In the genomic region with DNA sequence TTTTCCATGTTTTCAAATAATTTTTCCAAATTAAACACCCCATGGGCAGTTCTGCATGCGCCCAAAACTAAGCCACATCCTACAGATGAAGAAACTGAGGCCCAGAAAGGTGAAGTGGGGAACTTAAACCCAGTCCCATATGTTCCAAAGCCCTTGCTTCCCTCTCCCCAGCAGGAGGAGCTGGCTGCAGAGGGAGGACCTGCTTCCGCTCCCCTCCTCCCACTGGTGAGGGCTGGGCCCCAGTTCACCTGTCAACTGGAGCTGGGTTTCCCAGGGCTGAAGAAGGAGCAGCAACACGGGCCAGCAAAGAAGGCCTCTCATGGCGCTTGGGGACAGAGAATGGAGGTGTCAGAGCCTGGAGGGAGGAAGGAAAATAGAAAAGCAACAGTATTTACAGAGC, we compare ENCODE assay signal across 21 cellular contexts. TPM values are rescaled to one million over a fixed set of nuclear protein-coding genes. Genes with fewer than 3 reads are reported as not detected.
DNase-seq lines count a peak whose midpoint lies in the region; ATAC-seq, FAIRE-seq and TF ChIP-seq lines count a peak whose summit lies in the region.
"Had no signal": no experiment of that assay in that cellular context is flagged by ENCODE, and none has a peak within 500 bp of the region (broad histone marks: within the 10 kb centered on the region; RNA-seq: fewer than 3 reads in every experiment).

No MANE protein-coding gene starts in this region.

- H3K27me3 ChIP-seq in AG04450 (ENCODE audit: control insufficient read depth, insufficient read depth, low read length) (peaks cover 32% of the 10 kb centered on the region), H7 (ENCODE audit: control insufficient read depth, insufficient read depth, low read length) (peaks cover 3% of the 10 kb centered on the region; the same call in 1 of the 2 replicates), K562 (ENCODE audit: control insufficient read depth in 2 of 2, insufficient read depth in 2 of 2, low read length in 2 of 2) (peaks cover 0 to 53% of the 10 kb centered on the region in 2 experiments; a peak in 3 of 5 replicates), foreskin keratinocyte (peaks cover 28% of the 10 kb centered on the region)

- H3K9me1 ChIP-seq in K562 (ENCODE audit: control insufficient read depth, insufficient read depth, low read length): no peaks in the 10 kb centered on the region

- H3K4me1 ChIP-seq in K562 (replicated peaks in 1 of 2; ENCODE audit: control insufficient read depth in 2 of 2, insufficient read depth in 2 of 2, low read length in 2 of 2) (peaks cover 4 to 25% of the 10 kb centered on the region in 2 experiments; a peak in 3 of 5 replicates), foreskin keratinocyte (no peaks in the 10 kb centered on the region)

- H3K79me2 ChIP-seq in K562 (ENCODE audit: control insufficient read depth, insufficient read depth, low read length): no peaks in the 10 kb centered on the region

- in situ Hi-C loops in K562 (cut with MboI): no loop called here

- H3K4me3 ChIP-seq in AG04450 (ENCODE audit: low read depth, low read length): no peak overlapping the region
- no peak overlapping the region for H3K4me3 ChIP-seq in H7 (ENCODE audit: insufficient read depth, low read depth, low read length)
- H3K4me3 ChIP-seq in K562: no peak overlapping the region
- H3K4me3 ChIP-seq: GM12878 had no signal

- TF ChIP-seq POLR2A in K562 (conservative IDR thresholded peaks at IDR 0.05): no peak

- H3K36me3 ChIP-seq in H7 (replicated peaks; ENCODE audit: control insufficient read depth, insufficient read depth, low read length) (no peaks in the 10 kb centered on the region), K562 (ENCODE audit: control insufficient read depth, insufficient read depth, low read length) (no peaks in the 10 kb centered on the region)

- intact Hi-C loops in K562 (cut with micrococcal nuclease): no loop called here

- TF ChIP-seq CTCF in AG04450 (IDR thresholded peaks at IDR 0.05; ENCODE audit: low read depth, low read length) (peak; percentile 17; the same call in 1 of the 2 replicates), K562 (IDR thresholded peaks at IDR 0.05 in 2 of 3, conservative IDR thresholded peaks at IDR 0.05 in 1 of 3; ENCODE audit: insufficient read depth in 2 of 3, low read depth in 1 of 3, low read length in 3 of 3) (peak in 2 of 3 experiments; percentile 15 to 25; a peak in 2 of 6 replicates), foreskin keratinocyte (conservative IDR thresholded peaks at IDR 0.05) (peak; percentile 29), omental fat pad (IDR thresholded peaks at IDR 0.05) (no peak)

- ATAC-seq in K562 (peak; percentile 31; the same call in 1 of the 3 replicates), foreskin keratinocyte (no peak), GM21447 (IDR thresholded peaks at IDR 0.05; ENCODE audit: unreplicated experiment) (no peak), omental fat pad (ENCODE audit: low FRiP score) (no peak)
- ATAC-seq: GM12878 had no signal

- DNase-seq in AG04450 (ENCODE audit: low read depth, low spot score): no peak
- DNase-seq in H7: peak; percentile 75
- DNase-seq in K562 (ENCODE audit: extremely low read depth in 1 of 4, low spot score in 3 of 4): no peak
- no peak for DNase-seq in foreskin keratinocyte
- DNase-seq in HEK293T (ENCODE audit: extremely low spot score): no peak
- no peak for DNase-seq in amniotic stem cell (lab: John Stamatoyannopoulos, UW)
- DNase-seq in omental fat pad (ENCODE audit: low spot score): no peak
- DNase-seq: COR-L47, GOT3, Karpas-422, MM.1S, NCI-H1092 treated with DMSO at 0.1 percent for 48 hours, NCI-H1694, NCI-H748 treated with DMSO at 0.1 percent for 48 hours, OCI-M1 had no signal

- 0% methylated on average over 4 of the region's 4 CpGs for WGBS in K562 (ENCODE audit: insufficient coverage, low coverage, missing lambda C conversion rate)

- H3K27ac ChIP-seq in AG04450 (ENCODE audit: low read depth, low read length) (no peak overlapping the region), K562 (ENCODE audit: extremely low read depth, low read depth, low read length) (no peak overlapping the region), foreskin keratinocyte (no peak overlapping the region)
- H3K27ac ChIP-seq: RWPE1 had no signal

- POLR2A ChIA-PET in AG04450 (lab: Yijun Ruan, JAX): no interaction called here
- POLR2A ChIA-PET in K562 (lab: Yijun Ruan, JAX): interaction anchor here (0.9 kb wide), 1 partner anchor 466 kb away, joined by 3 read pairs; no protein-coding TSS in a partner anchor
- POLR2A ChIA-PET in HEK293T (lab: Yijun Ruan, JAX): no interaction called here

- CTCF ChIA-PET in AG04450 (lab: Charles Lee): interaction anchor here (0.6 to 6.6 kb wide), 5 partner anchors 12 to 466 kb away, joined by 4 to 96 read pairs (median 5); no protein-coding TSS in a partner anchor
- CTCF ChIA-PET in K562 (lab: Yijun Ruan, JAX; ENCODE audit: low intra/inter-chr PET ratio): interaction anchor here (2.6 kb wide), 1 partner anchor 466 kb away, joined by 12 read pairs; no protein-coding TSS in a partner anchor
- CTCF ChIA-PET in HEK293T (lab: Yijun Ruan, JAX): interaction anchor here (0.8 to 1.1 kb wide), 3 partner anchors 11 to 15 kb away, joined by 3 to 4 read pairs (median 3); no protein-coding TSS in a partner anchor

- no peak overlapping the region for H3K9ac ChIP-seq in K562 (ENCODE audit: insufficient read depth in 1 of 2, low read depth in 2 of 2, low read length in 2 of 2)

- FAIRE-seq in K562 (lab: Jason Lieb, UNC): no peak
- FAIRE-seq: A204.1, GM12878, GM18507 had no signal

- no peak for TF ChIP-seq EP300 in K562 (IDR thresholded peaks at IDR 0.05; ENCODE audit: low read length)

- H3K4me2 ChIP-seq in K562 (ENCODE audit: insufficient read depth, low read length): no peak overlapping the region

- no TSS peak for BruUV-seq in K562 (replicated peaks; lab: Mats Ljungman, UMichigan)

- peaks cover 4% of the 10 kb centered on the region; the same call in 1 of the 2 replicates for H3K9me3 ChIP-seq in AG04450 (ENCODE audit: control insufficient read depth, insufficient read depth, low read length)
- no peaks in the 10 kb centered on the region for H3K9me3 ChIP-seq in K562 (replicated peaks; ENCODE audit: control insufficient read depth, insufficient read depth, low read depth, low read length)

- H2AFZ ChIP-seq in K562 (ENCODE audit: low read depth, low read length): no peak overlapping the region

- H4K20me1 ChIP-seq in K562 (replicated peaks; ENCODE audit: control insufficient read depth, insufficient read depth, low read length): no peaks in the 10 kb centered on the region; the same call in none of the 2 replicates

- TF ChIP-seq RAD21 in K562 (CRISPR knock-in tag; conservative IDR thresholded peaks at IDR 0.05 in 1 of 2, IDR thresholded peaks at IDR 0.05 in 1 of 2): no peak

RNA-seq across cellular contexts. Expression of gene RBPJL, which starts 1.4 kb away (rescaled TPM):
- polyA plus RNA-seq in AG04450 (2011; rRNA removed) (not detected in 2 replicates), K562 (2011; rRNA removed) (not detected in 2 replicates), K562 (2014; fragmentation: Illumina TruSeq; extraction: Trizol) (not detected in 2 replicates), K562 (2014; fragmentation: Nextera tagmentation; extraction: Ambion mirVana) (not detected), K562 (2014; rRNA removed) (not detected in 2 replicates), foreskin keratinocyte (not detected in 2 replicates)
- polyA minus RNA-seq in AG04450 (2011; rRNA and poly(A)+ RNA removed): not detected in 2 replicates
- total RNA-seq in H7 (2014; rRNA removed; shearing (Covaris generic)): not detected in 2 replicates
- not detected in 2 replicates for total RNA-seq in K562 (2011; cell fraction: chromatin; rRNA removed; ENCODE audit: low replicate concordance)
- not detected in 2 replicates for total RNA-seq in K562 (2011; cell fraction: nucleolus; rRNA removed)
- total RNA-seq in K562 (2011; cell fraction: nucleoplasm; rRNA removed): not detected in 2 replicates
- total RNA-seq in K562 (2014; rRNA removed) (not detected in 2 replicates), K562 (2014; rRNA removed; fragmentation: Illumina TruSeq; extraction: Trizol) (not detected in 2 replicates), K562 (2015; rRNA removed; fragmentation: Illumina TruSeq; extraction: Trizol) (not detected in 2 replicates), K562 (2021) (not detected in 2 replicates), foreskin keratinocyte (not detected in 2 replicates), omental fat pad (not detected)
- not detected in 2 replicates for polyA plus RNA-seq in K562 (2011; cell fraction: cytosol; rRNA removed)
- polyA plus RNA-seq in K562 (2011; cell fraction: nucleus; rRNA removed): not detected in 2 replicates
- not detected in 2 replicates for polyA plus RNA-seq in K562 (2012)
- not detected in 2 replicates for polyA minus RNA-seq in K562 (2011; rRNA and poly(A)+ RNA removed)
- not detected in 2 replicates for polyA minus RNA-seq in K562 (2011; cell fraction: cytosol; rRNA and poly(A)+ RNA removed)
- not detected in 2 replicates for polyA minus RNA-seq in K562 (2011; cell fraction: nucleus; rRNA and poly(A)+ RNA removed)
- polyA plus RNA-seq: CD14-positive monocyte, GM12878 had no signal

RNA-seq across cellular contexts. Expression of gene MATN4, which starts 2.8 kb away (rescaled TPM):
- polyA plus RNA-seq in AG04450 (2011; rRNA removed): 0.04 TPM in 1 of 2 replicates, not detected in the other
- not detected in 2 replicates for polyA minus RNA-seq in AG04450 (2011; rRNA and poly(A)+ RNA removed)
- 0.14 and 0.67 TPM in 2 replicates for total RNA-seq in H7 (2014; rRNA removed; shearing (Covaris generic))
- total RNA-seq in K562 (2011; cell fraction: chromatin; rRNA removed; ENCODE audit: low replicate concordance): not detected in 2 replicates
- not detected in 2 replicates for total RNA-seq in K562 (2011; cell fraction: nucleolus; rRNA removed)
- not detected in 2 replicates for total RNA-seq in K562 (2011; cell fraction: nucleoplasm; rRNA removed)
- 0.09 and 0.24 TPM in 2 replicates for total RNA-seq in K562 (2014; rRNA removed)
- not detected in 2 replicates for total RNA-seq in K562 (2014; rRNA removed; fragmentation: Illumina TruSeq; extraction: Trizol)
- not detected in 2 replicates for total RNA-seq in K562 (2015; rRNA removed; fragmentation: Illumina TruSeq; extraction: Trizol)
- total RNA-seq in K562 (2021): 0.13 TPM in 1 of 2 replicates, not detected in the other
- polyA plus RNA-seq in K562 (2011; rRNA removed): not detected in 2 replicates
- 0.15 TPM in 1 of 2 replicates, not detected in the other for polyA plus RNA-seq in K562 (2011; cell fraction: cytosol; rRNA removed)
- polyA plus RNA-seq in K562 (2011; cell fraction: nucleus; rRNA removed): 0.08 TPM in 1 of 2 replicates, not detected in the other
- 0.04 TPM in 1 of 2 replicates, not detected in the other for polyA plus RNA-seq in K562 (2012)
- polyA plus RNA-seq in K562 (2014; fragmentation: Illumina TruSeq; extraction: Trizol): not detected in 2 replicates
- not detected for polyA plus RNA-seq in K562 (2014; fragmentation: Nextera tagmentation; extraction: Ambion mirVana)
- 0.20 TPM in 1 of 2 replicates, not detected in the other for polyA plus RNA-seq in K562 (2014; rRNA removed)
- polyA minus RNA-seq in K562 (2011; rRNA and poly(A)+ RNA removed): not detected in 2 replicates
- polyA minus RNA-seq in K562 (2011; cell fraction: cytosol; rRNA and poly(A)+ RNA removed): not detected in 2 replicates
- polyA minus RNA-seq in K562 (2011; cell fraction: nucleus; rRNA and poly(A)+ RNA removed): not detected in 2 replicates
- 0.10 TPM in 1 of 2 replicates, not detected in the other for total RNA-seq in foreskin keratinocyte
- 0.02 and 0.06 TPM in 2 replicates for polyA plus RNA-seq in foreskin keratinocyte
- total RNA-seq in omental fat pad: under 1 TPM in 2 of 4 donors, not detected in 2; 0.19 to 0.24 TPM
- total RNA-seq: GM12878 had no signal
- polyA plus RNA-seq: CD14-positive monocyte had no signal

RNA-seq across cellular contexts. Expression of gene SDC4, which starts 43.0 kb away (rescaled TPM):
- 177 and 204 TPM in 2 replicates for polyA plus RNA-seq in AG04450 (2011; rRNA removed)
- polyA minus RNA-seq in AG04450 (2011; rRNA and poly(A)+ RNA removed): 280 and 309 TPM in 2 replicates
- total RNA-seq in H7 (2014; rRNA removed; shearing (Covaris generic)): 47.3 and 56.1 TPM in 2 replicates
- 3.6 and 8.4 TPM in 2 replicates for total RNA-seq in K562 (2011; cell fraction: chromatin; rRNA removed; ENCODE audit: low replicate concordance)
- total RNA-seq in K562 (2011; cell fraction: nucleolus; rRNA removed): 8.3 and 10.0 TPM in 2 replicates
- total RNA-seq in K562 (2011; cell fraction: nucleoplasm; rRNA removed): 9.6 and 14.5 TPM in 2 replicates
- 6.0 and 6.9 TPM in 2 replicates for total RNA-seq in K562 (2014; rRNA removed)
- 6.3 and 7.5 TPM in 2 replicates for total RNA-seq in K562 (2014; rRNA removed; fragmentation: Illumina TruSeq; extraction: Trizol)
- total RNA-seq in K562 (2015; rRNA removed; fragmentation: Illumina TruSeq; extraction: Trizol): 8.9 and 9.7 TPM in 2 replicates
- total RNA-seq in K562 (2021): 8.7 and 10.7 TPM in 2 replicates
- 4.7 and 5.3 TPM in 2 replicates for polyA plus RNA-seq in K562 (2011; rRNA removed)
- 3.7 and 4.4 TPM in 2 replicates for polyA plus RNA-seq in K562 (2011; cell fraction: cytosol; rRNA removed)
- polyA plus RNA-seq in K562 (2011; cell fraction: nucleus; rRNA removed): 2.4 and 3.4 TPM in 2 replicates
- polyA plus RNA-seq in K562 (2012): 9.2 and 11.6 TPM in 2 replicates
- polyA plus RNA-seq in K562 (2014; fragmentation: Illumina TruSeq; extraction: Trizol): 7.8 and 8.4 TPM in 2 replicates
- 1 to 10 TPM; 2.1 to 4.2 TPM for polyA plus RNA-seq in K562 (2014; fragmentation: Nextera tagmentation; extraction: Ambion mirVana)
- polyA plus RNA-seq in K562 (2014; rRNA removed): 6.4 and 6.7 TPM in 2 replicates
- 9.0 and 9.1 TPM in 2 replicates for polyA minus RNA-seq in K562 (2011; rRNA and poly(A)+ RNA removed)
- polyA minus RNA-seq in K562 (2011; cell fraction: cytosol; rRNA and poly(A)+ RNA removed): 6.7 and 7.5 TPM in 2 replicates
- 1.2 and 1.7 TPM in 2 replicates for polyA minus RNA-seq in K562 (2011; cell fraction: nucleus; rRNA and poly(A)+ RNA removed)
- total RNA-seq in foreskin keratinocyte: 169 and 187 TPM in 2 replicates
- 136 and 143 TPM in 2 replicates for polyA plus RNA-seq in foreskin keratinocyte
- total RNA-seq in omental fat pad: 100 to 1,000 TPM in 2 of 4 donors, 10 to 100 TPM in 2; 31.4 to 279 (median 103) TPM

RNA-seq across cellular contexts. Expression of gene SLPI, which starts 50.9 kb away (rescaled TPM):
- polyA plus RNA-seq in AG04450 (2011; rRNA removed) (not detected in 2 replicates), K562 (2011; rRNA removed) (not detected in 2 replicates), K562 (2014; fragmentation: Illumina TruSeq; extraction: Trizol) (not detected in 2 replicates), K562 (2014; fragmentation: Nextera tagmentation; extraction: Ambion mirVana) (not detected), K562 (2014; rRNA removed) (not detected in 2 replicates), foreskin keratinocyte (7.4 and 13.8 TPM in 2 replicates)
- not detected in 2 replicates for polyA minus RNA-seq in AG04450 (2011; rRNA and poly(A)+ RNA removed)
- total RNA-seq in H7 (2014; rRNA removed; shearing (Covaris generic)): not detected in 2 replicates
- not detected in 2 replicates for total RNA-seq in K562 (2011; cell fraction: chromatin; rRNA removed; ENCODE audit: low replicate concordance)
- not detected in 2 replicates for total RNA-seq in K562 (2011; cell fraction: nucleolus; rRNA removed)
- not detected in 2 replicates for total RNA-seq in K562 (2011; cell fraction: nucleoplasm; rRNA removed)
- total RNA-seq in K562 (2014; rRNA removed) (not detected in 2 replicates), K562 (2014; rRNA removed; fragmentation: Illumina TruSeq; extraction: Trizol) (not detected in 2 replicates), K562 (2015; rRNA removed; fragmentation: Illumina TruSeq; extraction: Trizol) (not detected in 2 replicates), K562 (2021) (0.67 and 0.78 TPM in 2 replicates), foreskin keratinocyte (9.1 and 11.3 TPM in 2 replicates), omental fat pad (100 to 1,000 TPM; 114 to 505 (median 171) TPM)
- polyA plus RNA-seq in K562 (2011; cell fraction: cytosol; rRNA removed): not detected in 2 replicates
- polyA plus RNA-seq in K562 (2011; cell fraction: nucleus; rRNA removed): not detected in 2 replicates
- polyA plus RNA-seq in K562 (2012): not detected in 2 replicates
- polyA minus RNA-seq in K562 (2011; rRNA and poly(A)+ RNA removed): not detected in 2 replicates
- polyA minus RNA-seq in K562 (2011; cell fraction: cytosol; rRNA and poly(A)+ RNA removed): 13.5 and 21.4 TPM in 2 replicates
- 3.8 and 5.7 TPM in 2 replicates for polyA minus RNA-seq in K562 (2011; cell fraction: nucleus; rRNA and poly(A)+ RNA removed)

RNA-seq across cellular contexts. Expression of gene SYS1, which starts 57.7 kb away (rescaled TPM):
- polyA plus RNA-seq in AG04450 (2011; rRNA removed): 25.1 and 33.4 TPM in 2 replicates
- 37.9 and 46.4 TPM in 2 replicates for polyA minus RNA-seq in AG04450 (2011; rRNA and poly(A)+ RNA removed)
- 11.8 and 22.8 TPM in 2 replicates for total RNA-seq in H7 (2014; rRNA removed; shearing (Covaris generic))
- total RNA-seq in K562 (2011; cell fraction: chromatin; rRNA removed; ENCODE audit: low replicate concordance): 34.4 and 53.1 TPM in 2 replicates
- total RNA-seq in K562 (2011; cell fraction: nucleolus; rRNA removed): 52.6 and 58.5 TPM in 2 replicates
- total RNA-seq in K562 (2011; cell fraction: nucleoplasm; rRNA removed): 50.7 and 61.6 TPM in 2 replicates
- 11.1 and 17.5 TPM in 2 replicates for total RNA-seq in K562 (2014; rRNA removed)
- 14.3 and 15.3 TPM in 2 replicates for total RNA-seq in K562 (2014; rRNA removed; fragmentation: Illumina TruSeq; extraction: Trizol)
- total RNA-seq in K562 (2015; rRNA removed; fragmentation: Illumina TruSeq; extraction: Trizol): 16.4 and 17.5 TPM in 2 replicates
- 20.4 and 23.9 TPM in 2 replicates for total RNA-seq in K562 (2021)
- 18.2 and 20.2 TPM in 2 replicates for polyA plus RNA-seq in K562 (2011; rRNA removed)
- 35.0 and 82.1 TPM in 2 replicates for polyA plus RNA-seq in K562 (2011; cell fraction: cytosol; rRNA removed)
- polyA plus RNA-seq in K562 (2011; cell fraction: nucleus; rRNA removed): 19.4 and 23.5 TPM in 2 replicates
- polyA plus RNA-seq in K562 (2012): 13.0 and 20.4 TPM in 2 replicates
- 14.6 and 15.7 TPM in 2 replicates for polyA plus RNA-seq in K562 (2014; fragmentation: Illumina TruSeq; extraction: Trizol)
- 10 to 100 TPM; 16.4 to 25.2 TPM for polyA plus RNA-seq in K562 (2014; fragmentation: Nextera tagmentation; extraction: Ambion mirVana)
- polyA plus RNA-seq in K562 (2014; rRNA removed): 20.4 and 23.1 TPM in 2 replicates
- 23.2 and 26.3 TPM in 2 replicates for polyA minus RNA-seq in K562 (2011; rRNA and poly(A)+ RNA removed)
- polyA minus RNA-seq in K562 (2011; cell fraction: cytosol; rRNA and poly(A)+ RNA removed): 15.1 and 22.5 TPM in 2 replicates
- 19.5 and 28.4 TPM in 2 replicates for polyA minus RNA-seq in K562 (2011; cell fraction: nucleus; rRNA and poly(A)+ RNA removed)
- total RNA-seq in foreskin keratinocyte: 18.0 and 18.7 TPM in 2 replicates
- polyA plus RNA-seq in foreskin keratinocyte: 19.8 and 20.3 TPM in 2 replicates
- total RNA-seq in omental fat pad: 10 to 100 TPM; 26.6 to 55.0 (median 51.3) TPM

Comparison
In these comparisons a context has a peak if more than half of its experiments do, and no peak if none do; other contexts are left out.
1. CTCF ChIP-seq: peak in AG04450 (single experiment), K562 (2 of 3) and foreskin keratinocyte (single experiment); none in omental fat pad (0 of 3).